In genomic region chr20:46348972-46349741, GRCh38 we compare ENCODE assay signal across 9 cellular contexts. TPM values are rescaled to one million over a fixed set of nuclear protein-coding genes. Genes with fewer than 3 reads are reported as not detected.
DNase-seq lines count a peak whose midpoint lies in the region; ATAC-seq and TF ChIP-seq lines count a peak whose summit lies in the region.
"Had no signal": no experiment of that assay in that cellular context is flagged by ENCODE, and none has a peak within 500 bp of the region (broad histone marks: within the 10 kb centered on the region; RNA-seq: fewer than 3 reads in every experiment).

No MANE protein-coding gene starts in this region.

- 0 out of 2 replicates have a peak, but pooled peaks cover 5% of the 10 kb centered on the region for H3F3A ChIP-seq in GM23248 (ENCODE audit: insufficient read depth)

- TF ChIP-seq CTCF in AG10803 (conservative IDR thresholded peaks at IDR 0.05; ENCODE audit: low read length): peak; percentile 66
- peak; percentile 95 for TF ChIP-seq CTCF in OCI-LY3 (IDR thresholded peaks at IDR 0.05; ENCODE audit: low read depth, low read length)
- peak; percentile 75 for TF ChIP-seq CTCF in parathyroid adenoma (IDR thresholded peaks at IDR 0.05)

- H3K36me3 ChIP-seq in GM23248 (ENCODE audit: low read depth) (no peaks in the 10 kb centered on the region), OCI-LY3 (replicated peaks; ENCODE audit: low read depth, low read length) (peaks cover 14% of the 10 kb centered on the region), parathyroid adenoma (ENCODE audit: control insufficient read depth, insufficient read depth, low read length) (no peaks in the 10 kb centered on the region)

- H3K79me2 ChIP-seq in GM23248 (ENCODE audit: insufficient read depth): no peaks in the 10 kb centered on the region
- H3K79me2 ChIP-seq in OCI-LY3 (ENCODE audit: low read length): no peaks in the 10 kb centered on the region
- H3K79me2 ChIP-seq in parathyroid adenoma: no peaks in the 10 kb centered on the region

- H3K9me3 ChIP-seq in GM23248 (ENCODE audit: low read depth) (no peaks in the 10 kb centered on the region), OCI-LY3 (ENCODE audit: insufficient read depth, low read length) (no peaks in the 10 kb centered on the region), parathyroid adenoma (ENCODE audit: control insufficient read depth, low read length) (no peaks in the 10 kb centered on the region)

- 11 to 12% methylated on average over 13 to 14 of the region's 14 CpGs for WGBS in GM23248 (ENCODE audit: low coverage in 1 of 2, low lambda C conversion rate in 2 of 2, missing lambda C conversion rate in 2 of 2), 2 experiments

- H3K27ac ChIP-seq in GM23248 (no peak overlapping the region), OCI-LY3 (ENCODE audit: low read length) (no peak overlapping the region), parathyroid adenoma (no peak overlapping the region)

- H3K27me3 ChIP-seq in GM23248 (replicated peaks; ENCODE audit: insufficient read depth) (peaks cover 8% of the 10 kb centered on the region), OCI-LY3 (ENCODE audit: low read depth, low read length) (no peaks in the 10 kb centered on the region; the same call in 1 of the 2 replicates), parathyroid adenoma (ENCODE audit: control insufficient read depth, insufficient read depth, low read length) (no peaks in the 10 kb centered on the region)

- no peaks in the 10 kb centered on the region for H3K9me2 ChIP-seq in GM23248 (ENCODE audit: insufficient read depth)

- H3K9ac ChIP-seq in GM23248: no peak overlapping the region
- H3K9ac ChIP-seq in OCI-LY3 (ENCODE audit: low read length): no peak overlapping the region
- H3K9ac ChIP-seq in parathyroid adenoma: no peak overlapping the region

- H3K4me3 ChIP-seq in AG10803 (ENCODE audit: low read length) (no peak overlapping the region), GM23248 (no peak overlapping the region), OCI-LY3 (ENCODE audit: low read length) (no peak overlapping the region), parathyroid adenoma (ENCODE audit: low read depth, low read length) (no peak overlapping the region)

- no peak overlapping the region for H3K4me2 ChIP-seq in GM23248 (ENCODE audit: unreplicated experiment)
- no peak overlapping the region for H3K4me2 ChIP-seq in OCI-LY3 (ENCODE audit: low read length)
- H3K4me2 ChIP-seq in parathyroid adenoma (ENCODE audit: low read length): no peak overlapping the region

- no peak for ATAC-seq in GM21423 (IDR thresholded peaks at IDR 0.05; ENCODE audit: unreplicated experiment)

- H4K20me1 ChIP-seq in GM23248 (ENCODE audit: insufficient read depth): no peaks in the 10 kb centered on the region
- H4K20me1 ChIP-seq in OCI-LY3 (ENCODE audit: insufficient read depth, low read length): 0 out of 2 replicates have a peak, but pooled peaks cover 5% of the 10 kb centered on the region

- H3K4me1 ChIP-seq in GM23248 (ENCODE audit: insufficient read depth): peaks cover 16% of the 10 kb centered on the region
- peaks cover 20% of the 10 kb centered on the region for H3K4me1 ChIP-seq in OCI-LY3 (ENCODE audit: low read length)
- H3K4me1 ChIP-seq in parathyroid adenoma: no peaks in the 10 kb centered on the region

- peak; percentile 29 for DNase-seq in AG10803 (ENCODE audit: low read depth)
- peak; percentile 72 for DNase-seq in GM23248
- DNase-seq in activated naive CD4-positive, alpha-beta T cell treated with anti-CD3 and anti-CD28 coated beads, Interleukin-2, amount 50 U/mL, for 16 hours: peak; percentile 45
- DNase-seq in glomerular visceral epithelial cell (ENCODE audit: extremely low spot score): peak; percentile 56
- no peak for DNase-seq in amniotic stem cell (lab: John Stamatoyannopoulos, UW)

- H2AFZ ChIP-seq in GM23248 (no peak overlapping the region), OCI-LY3 (ENCODE audit: low read depth, low read length) (no peak overlapping the region), parathyroid adenoma (no peak overlapping the region)

- in situ Hi-C loops in GM23248 (cut with MboI): loop anchor here (10.0 kb wide), 1 partner anchor 214 kb away; no protein-coding TSS in a partner anchor

RNA-seq across cellular contexts. Expression of gene CDH22, which starts 40.9 kb away (rescaled TPM):
- total RNA-seq in GM23248 (2014; rRNA removed; shearing (Covaris generic)): not detected in 2 replicates
- not detected in 2 replicates for polyA plus RNA-seq in GM23248 (2016; fragmentation: Nextera tagmentation; extraction: Ambion mirVana)
- total RNA-seq: pulmonary artery endothelial cell had no signal

RNA-seq across cellular contexts. Expression of gene ELMO2, which starts 57.3 kb away (rescaled TPM):
- 51.1 and 57.9 TPM in 2 replicates for total RNA-seq in GM23248 (2014; rRNA removed; shearing (Covaris generic))
- 38.4 and 41.5 TPM in 2 replicates for polyA plus RNA-seq in GM23248 (2016; fragmentation: Nextera tagmentation; extraction: Ambion mirVana)
